ENCODE assay signal across 27 cellular contexts in genomic region chr6:155829646-155830045, GRCh38.
"Had no signal": no experiment of that assay in that cellular context is flagged by ENCODE, and none has a peak within 500 bp of the region (broad histone marks: within the 10 kb centered on the region; RNA-seq: fewer than 3 reads in every experiment).

No MANE protein-coding gene starts in this region.

- H3K4me1 ChIP-seq: adrenal gland, breast epithelium, esophagus squamous epithelium had no signal

- H3K27me3 ChIP-seq: adrenal gland, breast epithelium, dorsolateral prefrontal cortex, esophagus squamous epithelium had no signal

- H3K36me3 ChIP-seq: adrenal gland, breast epithelium, esophagus squamous epithelium, WERI-Rb-1 had no signal

- ATAC-seq: activated CD4-positive, CD25-positive, alpha-beta regulatory T cell treated with anti-CD3 and anti-CD28 coated beads, Interleukin-2, amount 50 U/mL, for 24 hours; activated CD8-positive, alpha-beta T cell treated with anti-CD3 and anti-CD28 coated beads for 36 hours; activated naive CD8-positive, alpha-beta T cell treated with anti-CD3 and anti-CD28 coated beads, Interleukin-2, amount 50 U/mL, for 24 hours; T-helper 17 cell had no signal

- DNase-seq: activated B cell treated with CpG ODN at 0.5 μM for 24 hours; activated CD4-positive, alpha-beta T cell treated with anti-CD3 and anti-CD28 coated beads for 48 hours; activated CD4-positive, alpha-beta T cell treated with anti-CD3 and anti-CD28 coated beads, Interleukin-2, amount 50 U/mL, for 1 hour; activated CD4-positive, alpha-beta T cell treated with anti-CD3 and anti-CD28 coated beads, Interleukin-2, amount 50 U/mL, for 48 hours; activated CD8-positive, alpha-beta memory T cell treated with anti-CD3 and anti-CD28 coated beads for 24 hours; activated CD8-positive, alpha-beta T cell treated with anti-CD3 and anti-CD28 coated beads for 36 hours; activated effector memory CD4-positive, alpha-beta T cell treated with anti-CD3 and anti-CD28 coated beads, Interleukin-2, amount 50 U/mL, for 16 hours; activated naive CD4-positive, alpha-beta T cell treated with anti-CD3 and anti-CD28 coated beads for 36 hours; activated naive CD8-positive, alpha-beta T cell treated with anti-CD3 and anti-CD28 coated beads for 36 hours; activated naive CD8-positive, alpha-beta T cell treated with anti-CD3 and anti-CD28 coated beads, Interleukin-2, amount 50 U/mL, for 24 hours; activated T-cell treated with anti-CD3 and anti-CD28 coated beads, Interleukin-2, amount 50 U/mL, for 48 hours; adrenal gland; amygdala; aorta; dorsolateral prefrontal cortex; effector memory CD4-positive, alpha-beta T cell; endodermal cell; esophagus squamous epithelium; head of caudate nucleus; hippocampal formation; T-helper 17 cell; T1000; WERI-Rb-1 had no signal

- H3K4me3 ChIP-seq: adrenal gland, breast epithelium, coronary artery, dorsolateral prefrontal cortex, esophagus squamous epithelium had no signal

- H3K9me3 ChIP-seq: breast epithelium, esophagus squamous epithelium had no signal

- H3K27ac ChIP-seq: adrenal gland, breast epithelium, coronary artery, dorsolateral prefrontal cortex, esophagus squamous epithelium, WERI-Rb-1 had no signal

- FAIRE-seq: frontal cortex had no signal
